ENCODE assay signal across 9 cellular contexts in the genomic region with DNA sequence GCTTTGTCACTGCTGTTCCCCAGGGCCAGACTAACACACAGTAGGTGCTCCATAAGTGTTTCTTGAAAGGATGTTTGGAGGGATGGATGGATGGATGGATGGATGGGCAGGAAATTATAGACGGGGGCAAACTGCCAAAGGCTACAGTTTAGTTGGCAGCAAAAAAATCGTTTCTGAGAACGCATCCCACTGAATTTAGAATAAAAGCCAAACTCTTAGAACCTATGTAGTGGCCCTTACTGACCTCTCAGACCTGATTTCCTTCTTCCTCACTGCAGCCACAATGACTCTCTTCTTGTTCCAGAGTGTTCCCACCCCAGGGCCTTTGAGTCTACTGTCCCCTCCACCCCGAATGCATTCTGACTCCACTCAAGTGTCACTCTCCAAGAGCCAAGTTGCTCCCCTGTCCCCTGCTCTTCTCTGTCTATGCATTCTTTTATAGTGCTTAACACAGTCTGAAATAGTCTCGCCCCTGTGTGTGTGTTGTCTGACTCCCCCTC. TPM values are rescaled to one million over a fixed set of nuclear protein-coding genes. Genes with fewer than 3 reads are reported as not detected.
DNase-seq lines count a peak whose midpoint lies in the region; ATAC-seq and TF ChIP-seq lines count a peak whose summit lies in the region.
"Had no signal": no experiment of that assay in that cellular context is flagged by ENCODE, and none has a peak within 500 bp of the region (broad histone marks: within the 10 kb centered on the region; RNA-seq: fewer than 3 reads in every experiment).

No MANE protein-coding gene starts in this region.

- H3K4me1 ChIP-seq in Peyer's patch (peaks cover 0 to 15% (median 5%) of the 10 kb centered on the region in 4 donors), subcutaneous abdominal adipose tissue (ENCODE audit: control insufficient read depth in 5 of 5, insufficient read depth in 5 of 5, low read length in 5 of 5) (peaks cover 0 to 31% (median 20%) of the 10 kb centered on the region in 5 donors)

- no peak overlapping the region for H3K27ac Mint-ChIP-seq in activated CD4-positive, alpha-beta T cell treated with anti-CD3 and anti-CD28 coated beads, Interleukin-2, amount 10 ng/mL, durations not matched to agents 24 days and 14 days

- no peak overlapping the region for H3K27ac ChIP-seq in Peyer's patch
- H3K27ac ChIP-seq in subcutaneous abdominal adipose tissue (ENCODE audit: low read depth, low read length): no peak overlapping the region
- H3K27ac ChIP-seq: epithelial cell of prostate had no signal

- H3K36me3 ChIP-seq in Peyer's patch (no peaks in the 10 kb centered on the region), subcutaneous abdominal adipose tissue (ENCODE audit: control insufficient read depth in 5 of 5, insufficient read depth in 5 of 5, low read length in 5 of 5) (peaks cover 0 to 2% (median 0%) of the 10 kb centered on the region in 5 donors)

- no peak overlapping the region for H3K9ac ChIP-seq in subcutaneous abdominal adipose tissue (ENCODE audit: low read length in 5 of 5)

- peak overlapping the region; percentile 55 for H3K4me3 Mint-ChIP-seq in activated CD4-positive, alpha-beta T cell treated with anti-CD3 and anti-CD28 coated beads, Interleukin-2, amount 10 ng/mL, durations not matched to agents 24 days and 14 days

- TF ChIP-seq CTCF in Peyer's patch (IDR thresholded peaks at IDR 0.05) (no peak), fibroblast of villous mesenchyme (IDR thresholded peaks at IDR 0.05; ENCODE audit: insufficient read depth, low read depth, low read length) (no peak)

- peaks cover 2% of the 10 kb centered on the region for H3K4me1 Mint-ChIP-seq in activated CD4-positive, alpha-beta T cell treated with anti-CD3 and anti-CD28 coated beads, Interleukin-2, amount 10 ng/mL, durations not matched to agents 24 days and 14 days

- no peaks in the 10 kb centered on the region for H3K36me3 Mint-ChIP-seq in activated CD4-positive, alpha-beta T cell treated with anti-CD3 and anti-CD28 coated beads, Interleukin-2, amount 10 ng/mL, durations not matched to agents 24 days and 14 days (ENCODE audit: low read depth)

- no peak for DNase-seq in activated CD4-positive, alpha-beta T cell treated with anti-CD3 and anti-CD28 coated beads, Interleukin-2, amount 10 ng/mL, durations not matched to agents 24 days and 14 days
- DNase-seq in activated CD4-positive, alpha-beta T cell treated with anti-CD3 and anti-CD28 coated beads, Interleukin-2, amount 50 U/mL, for 48 hours: no peak
- DNase-seq in Peyer's patch (peak in 1 of 3 donors; percentile 13), fibroblast of villous mesenchyme (ENCODE audit: low read depth) (no peak), NAMALWA (ENCODE audit: low spot score) (no peak)

- ATAC-seq in GM19035 (IDR thresholded peaks at IDR 0.05; ENCODE audit: unreplicated experiment): no peak
- no peak for ATAC-seq in GM19455 (IDR thresholded peaks at IDR 0.05; ENCODE audit: unreplicated experiment)

- H3K9me3 ChIP-seq in Peyer's patch (no peaks in the 10 kb centered on the region), subcutaneous abdominal adipose tissue (ENCODE audit: control insufficient read depth in 5 of 5, low read length in 5 of 5) (no peaks in the 10 kb centered on the region)

- H3K9me3 Mint-ChIP-seq in activated CD4-positive, alpha-beta T cell treated with anti-CD3 and anti-CD28 coated beads, Interleukin-2, amount 10 ng/mL, durations not matched to agents 24 days and 14 days: no peaks in the 10 kb centered on the region

- intact Hi-C loops in activated CD4-positive, alpha-beta T cell treated with anti-CD3 and anti-CD28 coated beads, Interleukin-2, amount 10 ng/mL, durations not matched to agents 24 days and 14 days (cut with micrococcal nuclease): loop anchor here (5.0 to 10.0 kb wide), 3 partner anchors 401 to 1107 kb away; a partner anchor contains a TSS

- no peak for TF ChIP-seq POLR2A in Peyer's patch (IDR thresholded peaks at IDR 0.05)

- peak overlapping the region; percentile 36 to 62 (median 60) for H3K4me3 ChIP-seq in Peyer's patch
- peak overlapping the region; percentile 63 for H3K4me3 ChIP-seq in fibroblast of villous mesenchyme (ENCODE audit: low read depth, low read length)
- peak overlapping the region in 3 of 5 donors; percentile 20 to 26 (median 22) for H3K4me3 ChIP-seq in subcutaneous abdominal adipose tissue (ENCODE audit: low read depth in 1 of 5, low read length in 5 of 5)

- H3K27me3 ChIP-seq in Peyer's patch: peaks cover 0 to 30% of the 10 kb centered on the region in 2 donors
- peaks cover 27 to 56% (median 48%) of the 10 kb centered on the region in 5 donors for H3K27me3 ChIP-seq in subcutaneous abdominal adipose tissue (ENCODE audit: control insufficient read depth in 5 of 5, insufficient read depth in 4 of 5, low read length in 5 of 5)

- peaks cover 66% of the 10 kb centered on the region for H3K27me3 Mint-ChIP-seq in activated CD4-positive, alpha-beta T cell treated with anti-CD3 and anti-CD28 coated beads, Interleukin-2, amount 10 ng/mL, durations not matched to agents 24 days and 14 days

RNA-seq across cellular contexts. Expression of a gene that starts 5.2 kb away (rescaled TPM):
- total RNA-seq in activated CD4-positive, alpha-beta T cell treated with anti-CD3 and anti-CD28 coated beads, Interleukin-2, amount 10 ng/mL, durations not matched to agents 24 days and 14 days: not detected in 2 replicates
- total RNA-seq in Peyer's patch (10 to 100 TPM in 1 of 4 donors, 1 to 10 TPM in 3; 2.8 to 11.6 (median 8.1) TPM), fibroblast of villous mesenchyme (26.7 and 41.0 TPM in 2 replicates)

RNA-seq across cellular contexts. Expression of a gene that starts 31.5 kb away (rescaled TPM):
- not detected in 2 replicates for total RNA-seq in activated CD4-positive, alpha-beta T cell treated with anti-CD3 and anti-CD28 coated beads, Interleukin-2, amount 10 ng/mL, durations not matched to agents 24 days and 14 days
- total RNA-seq in Peyer's patch (not detected), fibroblast of villous mesenchyme (not detected in 2 replicates)
